In genomic region chr15:81196576-81197254, GRCh38 we compare ENCODE assay signal across 13 cellular contexts. TPM values are rescaled to one million over a fixed set of nuclear protein-coding genes. Genes with fewer than 3 reads are reported as not detected.
DNase-seq lines count a peak whose midpoint lies in the region; ATAC-seq and TF ChIP-seq lines count a peak whose summit lies in the region.
"Had no signal": no experiment of that assay in that cellular context is flagged by ENCODE, and none has a peak within 500 bp of the region (broad histone marks: within the 10 kb centered on the region; RNA-seq: fewer than 3 reads in every experiment).

Gene IL16 (plus strand): TSS chr15:81196879. CDS start chr15:81225400, 28,521 bp downstream.

- H3K4me1 ChIP-seq in right cardiac atrium (ENCODE audit: control insufficient read depth, insufficient read depth, low read length) (no peaks in the 10 kb centered on the region), tibial artery (peaks cover 0 to 7% (median 0%) of the 10 kb centered on the region in 4 donors)

- H3K36me3 Mint-ChIP-seq in natural killer cell treated with Interleukin-12 subunit alpha and Interleukin-12 subunit beta and Interleukin-15 and Interleukin-18, amount 100 ng/mL, for 72 hours: no peaks in the 10 kb centered on the region

- no peak within 1 kb of the TSS for H3K27ac ChIP-seq in right cardiac atrium (ENCODE audit: low read length)
- no peak within 1 kb of the TSS for H3K27ac ChIP-seq in tibial artery

- H3K27ac Mint-ChIP-seq in natural killer cell treated with Interleukin-12 subunit alpha and Interleukin-12 subunit beta and Interleukin-15 and Interleukin-18, amount 100 ng/mL, for 72 hours: no peak within 1 kb of the TSS

- H3K27me3 Mint-ChIP-seq in natural killer cell treated with Interleukin-12 subunit alpha and Interleukin-12 subunit beta and Interleukin-15 and Interleukin-18, amount 100 ng/mL, for 72 hours: peaks cover 0 to 9% of the 10 kb centered on the region in 2 donors

- H3K36me3 ChIP-seq in tibial artery: no peaks in the 10 kb centered on the region
- H3K36me3 ChIP-seq: MG63 had no signal

- H3K4me3 ChIP-seq in right cardiac atrium (ENCODE audit: low read length) (no peak within 1 kb of the TSS), tibial artery (no peak within 1 kb of the TSS)
- H3K4me3 ChIP-seq: MG63 had no signal

- no peak within 1 kb of the TSS for H3K4me3 Mint-ChIP-seq in natural killer cell treated with Interleukin-12 subunit alpha and Interleukin-12 subunit beta and Interleukin-15 and Interleukin-18, amount 100 ng/mL, for 72 hours

- H3K9me3 Mint-ChIP-seq in natural killer cell treated with Interleukin-12 subunit alpha and Interleukin-12 subunit beta and Interleukin-15 and Interleukin-18, amount 100 ng/mL, for 72 hours: no peaks in the 10 kb centered on the region

- DNase-seq in cardiac septum (ENCODE audit: low spot score) (peak; percentile 69), right cardiac atrium (no peak), cerebellar cortex (ENCODE audit: low spot score) (peak; percentile 99), tibial artery (no peak), anterior cingulate cortex (lab: John Stamatoyannopoulos, UW) (no peak)
- DNase-seq in natural killer cell treated with Interleukin-12 subunit alpha and Interleukin-12 subunit beta and Interleukin-15 and Interleukin-18, amount 100 ng/mL, for 72 hours (ENCODE audit: low spot score): no peak
- DNase-seq: amygdala, MG63, NCI-H2081 treated with DMSO at 0.1 percent for 48 hours, occipital lobe, SHP77 had no signal

- intact Hi-C loops in cardiac septum (cut with DNase I) (no loop called here), right cardiac atrium (cut with DNase I) (no loop called here), tibial artery (cut with DNase I; ENCODE audit: low total_unique reads) (no loop called here)

- H3K9me3 ChIP-seq in right cardiac atrium (ENCODE audit: control insufficient read depth, low read length): no peaks in the 10 kb centered on the region
- H3K9me3 ChIP-seq in tibial artery: no peaks in the 10 kb centered on the region
- H3K9me3 ChIP-seq: MG63 had no signal

- 92% methylated on average over 16 of the region's 16 CpGs for WGBS in right cardiac atrium

- H3K27me3 ChIP-seq in right cardiac atrium (ENCODE audit: control insufficient read depth, insufficient read depth): no peaks in the 10 kb centered on the region
- H3K27me3 ChIP-seq in tibial artery: no peaks in the 10 kb centered on the region
- H3K27me3 ChIP-seq: MG63 had no signal

- H3K4me1 Mint-ChIP-seq in natural killer cell treated with Interleukin-12 subunit alpha and Interleukin-12 subunit beta and Interleukin-15 and Interleukin-18, amount 100 ng/mL, for 72 hours (ENCODE audit: low read depth in 2 of 2): peaks cover 4 to 15% of the 10 kb centered on the region in 2 donors

- TF ChIP-seq CTCF in tibial artery (IDR thresholded peaks at IDR 0.05): no peak

- no peak for ATAC-seq in right cardiac atrium
- no peak for ATAC-seq in natural killer cell treated with Interleukin-12 subunit alpha and Interleukin-12 subunit beta and Interleukin-15 and Interleukin-18, amount 100 ng/mL, for 72 hours
- no peak for ATAC-seq in HG03135 (IDR thresholded peaks at IDR 0.05; ENCODE audit: unreplicated experiment)
- no peak for ATAC-seq in HG03565 (IDR thresholded peaks at IDR 0.05; ENCODE audit: unreplicated experiment)

RNA-seq across cellular contexts. Expression of gene IL16, which starts in this region (rescaled TPM):
- total RNA-seq in cardiac septum (2.5 TPM), right cardiac atrium (1 to 10 TPM; 3.1 to 5.1 (median 4.1) TPM)
- polyA plus RNA-seq in right cardiac atrium: 4.7 TPM
- total RNA-seq in natural killer cell treated with Interleukin-12 subunit alpha and Interleukin-12 subunit beta and Interleukin-15 and Interleukin-18, amount 100 ng/mL, for 72 hours: 10 to 100 TPM; 32.3 to 84.1 TPM

Comparison
In these comparisons a context has a peak if more than half of its experiments do, and no peak if none do; other contexts are left out.
1. DNase-seq: peak in cardiac septum (single experiment) and cerebellar cortex (single experiment); none in right cardiac atrium (0 of 3), natural killer cell treated with Interleukin-12 subunit alpha and Interleukin-12 subunit beta and Interleukin-15 and Interleukin-18, amount 100 ng/mL, for 72 hours (single experiment), tibial artery (0 of 2) and anterior cingulate cortex (0 of 58).